ENCODE assay signal across 8 cellular contexts in the genomic region with DNA sequence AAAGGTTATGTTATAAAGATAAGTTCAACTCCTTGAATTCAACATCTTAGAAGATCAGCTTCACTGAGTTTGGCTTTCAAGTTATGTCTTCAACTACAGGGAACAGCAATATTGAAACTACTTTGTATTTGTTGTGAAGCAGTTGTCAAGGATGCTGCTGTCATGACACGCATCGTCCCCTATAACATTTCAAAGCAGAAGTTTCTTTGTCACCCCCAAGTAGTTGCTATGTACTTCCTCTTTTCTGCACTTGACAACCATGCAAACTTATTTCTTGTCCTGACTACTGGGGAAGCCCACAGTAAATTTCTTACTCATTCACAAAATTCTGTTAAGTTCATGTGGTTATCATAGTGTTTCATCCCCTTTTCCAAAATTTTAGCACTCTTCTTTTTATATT. TPM values are rescaled to one million over a fixed set of nuclear protein-coding genes. Genes with fewer than 3 reads are reported as not detected.
DNase-seq lines count a peak whose midpoint lies in the region; ATAC-seq and TF ChIP-seq lines count a peak whose summit lies in the region.

No MANE protein-coding gene starts in this region.

- H3K4me1 Mint-ChIP-seq in CD8-positive, alpha-beta T cell (ENCODE audit: low read depth) = peaks cover 23% of the 10 kb centered on the region
- H3K4me1 Mint-ChIP-seq in T-helper 17 cell = peaks cover 28% of the 10 kb centered on the region

- peak overlapping the region; percentile 4 for H3K4me3 ChIP-seq in CD8-positive, alpha-beta T cell (ENCODE audit: low read depth, low read length)
- H3K4me3 ChIP-seq in lung = no peak overlapping the region

- no peaks in the 10 kb centered on the region for H3K9me3 ChIP-seq in CD8-positive, alpha-beta T cell (ENCODE audit: low read length)
- no peaks in the 10 kb centered on the region for H3K9me3 ChIP-seq in T-helper 17 cell (ENCODE audit: control insufficient read depth, low read length, poor library complexity, severe bottlenecking)
- H3K9me3 ChIP-seq in lung (ENCODE audit: control insufficient read depth in 2 of 2, insufficient read depth in 1 of 2, low read length in 1 of 2) = no peaks in the 10 kb centered on the region

- peak overlapping the region; percentile 74 for H3K4me3 Mint-ChIP-seq in CD8-positive, alpha-beta T cell
- H3K4me3 Mint-ChIP-seq in T-helper 17 cell = peak overlapping the region; percentile 73

- DNase-seq in CD8-positive, alpha-beta T cell = peak in 3 of 7 experiments; percentile 35 to 56 (median 41)
- DNase-seq in T-helper 17 cell (peak in 1 of 3 donors; percentile 26), lung (ENCODE audit: low spot score) (no peak), G401 (ENCODE audit: low spot score) (no peak), hypothalamus (lab: John Stamatoyannopoulos, UW) (no peak), cerebellum (ENCODE audit: low spot score) (no peak)

- intact Hi-C loops in CD8-positive, alpha-beta T cell (cut with DNase I, micrococcal nuclease) = loop anchor here (1.0 to 5.0 kb wide), 4 partner anchors 14 to 144 kb away; no protein-coding TSS in a partner anchor

- TF ChIP-seq CTCF in CD8-positive, alpha-beta T cell (IDR thresholded peaks at IDR 0.05) = no peak
- TF ChIP-seq CTCF in lung (IDR thresholded peaks at IDR 0.05; ENCODE audit: control extremely low read depth, extremely low read depth) = no peak

- peaks cover 27% of the 10 kb centered on the region for H3K36me3 Mint-ChIP-seq in CD8-positive, alpha-beta T cell
- peaks cover 3% of the 10 kb centered on the region for H3K36me3 Mint-ChIP-seq in T-helper 17 cell (ENCODE audit: low read depth)

- POLR2A ChIA-PET in CD8-positive, alpha-beta T cell (lab: Charles Lee) = no interaction called here

- in situ Hi-C loops in G401 (cut with HindIII; ENCODE audit: low sequenced_read_pairs) = no loop called here

- H3K9me3 Mint-ChIP-seq in CD8-positive, alpha-beta T cell = no peaks in the 10 kb centered on the region

- H3K27ac Mint-ChIP-seq in CD8-positive, alpha-beta T cell = peak overlapping the region; percentile 94
- H3K27ac Mint-ChIP-seq in T-helper 17 cell = peak overlapping the region; percentile 100

- peaks cover 13% of the 10 kb centered on the region for H3K4me1 ChIP-seq in CD8-positive, alpha-beta T cell (ENCODE audit: insufficient read depth, low read length)
- peaks cover 0 to 6% of the 10 kb centered on the region in 2 donors for H3K4me1 ChIP-seq in lung (ENCODE audit: control insufficient read depth in 2 of 2, insufficient read depth in 2 of 2, low read length in 2 of 2)

- no peaks in the 10 kb centered on the region for H3K27me3 Mint-ChIP-seq in CD8-positive, alpha-beta T cell (ENCODE audit: low read depth)
- H3K27me3 Mint-ChIP-seq in T-helper 17 cell = no peaks in the 10 kb centered on the region

- peak; percentile 91 for ATAC-seq in CD8-positive, alpha-beta T cell
- peak; percentile 100 for ATAC-seq in GM19328 (IDR thresholded peaks at IDR 0.05; ENCODE audit: unreplicated experiment)
- peak; percentile 98 for ATAC-seq in HG03280 (IDR thresholded peaks at IDR 0.05; ENCODE audit: unreplicated experiment)
- ATAC-seq in T-helper 17 cell = peak; percentile 95
- peak; percentile 62 for ATAC-seq in lung (ENCODE audit: insufficient read depth, low FRiP score)

- H3K36me3 ChIP-seq in CD8-positive, alpha-beta T cell (ENCODE audit: insufficient read depth, low read length) = no peaks in the 10 kb centered on the region
- H3K36me3 ChIP-seq in lung (ENCODE audit: control insufficient read depth in 2 of 2, insufficient read depth in 2 of 2, low read length in 2 of 2) = peaks cover 4 to 7% of the 10 kb centered on the region in 2 donors

- CTCF ChIA-PET in CD8-positive, alpha-beta T cell (lab: Charles Lee) = interaction anchor here (1.2 to 1.7 kb wide), 3 partner anchors 66 to 144 kb away, joined by 3 to 6 read pairs (median 4); no protein-coding TSS in a partner anchor

- peak overlapping the region; percentile 86 for H3K27ac ChIP-seq in CD8-positive, alpha-beta T cell (ENCODE audit: low read depth, low read length)
- H3K27ac ChIP-seq in lung (ENCODE audit: low read depth in 1 of 2, low read length in 1 of 2) = no peak overlapping the region

- WGBS in lung, 2 donors = 16 to 45% methylated on average over 2 of the region's 2 CpGs

- H3K27me3 ChIP-seq in CD8-positive, alpha-beta T cell (ENCODE audit: insufficient read depth, low read length) = no peaks in the 10 kb centered on the region
- H3K27me3 ChIP-seq in lung (ENCODE audit: control insufficient read depth, insufficient read depth) = no peaks in the 10 kb centered on the region

RNA-seq across cellular contexts. Expression of gene ANTXR2, which starts 14.3 kb away (rescaled TPM):
- total RNA-seq in CD8-positive, alpha-beta T cell = 1 to 10 TPM; 6.9 to 8.6 TPM
- total RNA-seq in T-helper 17 cell (10 to 100 TPM; 58.0 to 58.9 TPM), lung (10 to 100 TPM; 39.8 to 47.2 TPM), cerebellum (33.4 TPM)
- polyA plus RNA-seq in lung = 10 to 100 TPM in 1 of 2 donors, 1 to 10 TPM in 1; 4.8 to 17.4 TPM
- total RNA-seq in G401 (2014; rRNA removed; shearing (Covaris generic)) = 0.18 and 0.51 TPM in 2 replicates
